11 cellular contexts compared by ENCODE assay signal in genomic region chr22:37982938-37983859, GRCh38. TPM values are rescaled to one million over a fixed set of nuclear protein-coding genes. Genes with fewer than 3 reads are reported as not detected.
DNase-seq lines count a peak whose midpoint lies in the region; ATAC-seq and TF ChIP-seq lines count a peak whose summit lies in the region.
"Had no signal": no experiment of that assay in that cellular context is flagged by ENCODE, and none has a peak within 500 bp of the region (broad histone marks: within the 10 kb centered on the region; RNA-seq: fewer than 3 reads in every experiment).

No MANE protein-coding gene starts in this region.

- intact Hi-C loops in heart left ventricle (cut with DNase I) (no loop called here), cardiac septum (cut with DNase I) (no loop called here)

- H3K4me3 ChIP-seq in heart left ventricle (peak overlapping the region in 6 of 12 donors; percentile 6 to 34 (median 14)), coronary artery (peak overlapping the region; percentile 34), kidney epithelial cell (ENCODE audit: low read depth, low read length) (no peak overlapping the region), tibial nerve (peak overlapping the region; percentile 43 to 70 (median 53))
- H3K4me3 ChIP-seq: SJSA1, spleen had no signal

- H3K9me3 ChIP-seq in heart left ventricle, result no peaks in the 10 kb centered on the region
- H3K9me3 ChIP-seq in tibial nerve, result no peaks in the 10 kb centered on the region
- H3K9me3 ChIP-seq: SJSA1, spleen had no signal

- 69 to 78% (median 71%) methylated on average over 73 to 84 of the region's 84 CpGs for WGBS in heart left ventricle, 4 donors
- 31 to 35% methylated on average over 22 to 65 of the region's 84 CpGs for WGBS in tibial nerve, 2 donors

- ATAC-seq in heart left ventricle, result no peak

- H3K27ac ChIP-seq in heart left ventricle (peak overlapping the region in 3 of 12 donors; percentile 5 to 67 (median 37)), coronary artery (peak overlapping the region in 1 of 2 donors; percentile 56), tibial nerve (peak overlapping the region; percentile 88 to 97 (median 92))
- H3K27ac ChIP-seq: SJSA1, spleen had no signal

- H3K27me3 ChIP-seq in heart left ventricle, result no peaks in the 10 kb centered on the region
- peaks cover 29% of the 10 kb centered on the region for H3K27me3 ChIP-seq in kidney epithelial cell (ENCODE audit: control insufficient read depth, insufficient read depth, low read length)
- no peaks in the 10 kb centered on the region for H3K27me3 ChIP-seq in tibial nerve
- H3K27me3 ChIP-seq: SJSA1, spleen had no signal

- peaks cover 0 to 17% (median 0%) of the 10 kb centered on the region in 12 donors for H3K4me1 ChIP-seq in heart left ventricle
- H3K4me1 ChIP-seq in tibial nerve, result peaks cover 0 to 11% (median 0%) of the 10 kb centered on the region in 4 donors
- H3K4me1 ChIP-seq: SJSA1, spleen had no signal

- peaks cover 0 to 8% (median 0%) of the 10 kb centered on the region in 9 donors for H3K36me3 ChIP-seq in heart left ventricle
- H3K36me3 ChIP-seq in kidney epithelial cell (ENCODE audit: control insufficient read depth, insufficient read depth, low read length), result no peaks in the 10 kb centered on the region
- H3K36me3 ChIP-seq in tibial nerve, result peaks cover 0 to 65% (median 0%) of the 10 kb centered on the region in 3 donors
- H3K36me3 ChIP-seq: SJSA1 had no signal

- TF ChIP-seq POLR2A in heart left ventricle (IDR thresholded peaks at IDR 0.05), result no peak
- no peak for TF ChIP-seq POLR2A in tibial nerve (IDR thresholded peaks at IDR 0.05)

- DNase-seq in heart left ventricle (no peak), cardiac septum (ENCODE audit: low spot score) (no peak), coronary artery (ENCODE audit: low spot score) (no peak), kidney epithelial cell (ENCODE audit: low read depth) (no peak), tibial nerve (ENCODE audit: low spot score in 2 of 2) (no peak), SIG-M5 treated with dmso at 0.1 percent for 504 hours (lab: John Stamatoyannopoulos, UW; ENCODE audit: unreplicated experiment) (no peak), mesenteric fat pad (ENCODE audit: low spot score) (no peak)
- DNase-seq in stimulated activated CD4-positive, alpha-beta T cell treated with anti-CD3 and anti-CD28 coated beads, Interleukin-4, amount 100 ng/mL, for 24 hours, result no peak
- DNase-seq: NCI-H446 treated with DMSO at 0.1 percent for 48 hours, spleen had no signal

- TF ChIP-seq CTCF in heart left ventricle (IDR thresholded peaks at IDR 0.05) (peak in 7 of 12 donors; percentile 16 to 26 (median 21)), coronary artery (IDR thresholded peaks at IDR 0.05) (no peak), kidney epithelial cell (IDR thresholded peaks at IDR 0.05; ENCODE audit: insufficient read depth, low read length, poor library complexity, severe bottlenecking) (peak; percentile 55), tibial nerve (IDR thresholded peaks at IDR 0.05) (peak; percentile 34 to 72 (median 66))

- TF ChIP-seq EP300 in tibial nerve (IDR thresholded peaks at IDR 0.05), result peak in 1 of 2 donors; percentile 59

RNA-seq across cellular contexts. Expression of gene SOX10, which starts 1.2 kb away (rescaled TPM):
- total RNA-seq in heart left ventricle, result 1 to 10 TPM in 5 of 9 donors, under 1 TPM in 4; 0.43 to 7.6 (median 1.1) TPM
- polyA plus RNA-seq in heart left ventricle, result 1 to 10 TPM in 1 of 2 donors, under 1 TPM in 1; 0.82 to 1.8 TPM
- total RNA-seq in cardiac septum, result 0.62 TPM
- not detected in 2 replicates for total RNA-seq in kidney epithelial cell
- total RNA-seq in tibial nerve, result 10 to 100 TPM; 59.9 to 94.0 (median 84.2) TPM
- total RNA-seq in mesenteric fat pad, result not detected
- total RNA-seq: SJSA1 had no signal

RNA-seq across cellular contexts. Expression of gene POLR2F, which starts 29.7 kb away (rescaled TPM):
- total RNA-seq in heart left ventricle (100 to 1,000 TPM in 1 of 9 donors, 10 to 100 TPM in 8; 60.7 to 120 (median 77.5) TPM), cardiac septum (50.5 TPM), kidney epithelial cell (77.9 and 79.8 TPM in 2 replicates), tibial nerve (100 to 1,000 TPM in 3 of 4 donors, 10 to 100 TPM in 1; 54.7 to 181 (median 120) TPM), mesenteric fat pad (56.9 TPM)
- polyA plus RNA-seq in heart left ventricle, result 100 to 1,000 TPM; 140 to 218 TPM

RNA-seq across cellular contexts. Expression of gene C22orf23, which starts 29.8 kb away (rescaled TPM):
- under 1 TPM in 7 of 9 donors, not detected in 2; 0.16 to 0.80 (median 0.44) TPM for total RNA-seq in heart left ventricle
- polyA plus RNA-seq in heart left ventricle, result under 1 TPM; 0.37 to 0.65 TPM
- 0.54 TPM for total RNA-seq in cardiac septum
- 0.75 TPM in 1 of 2 replicates, not detected in the other for total RNA-seq in kidney epithelial cell
- under 1 TPM in 1 of 4 donors, not detected in 3; 0.21 TPM for total RNA-seq in tibial nerve
- total RNA-seq in mesenteric fat pad, result not detected
- total RNA-seq: SJSA1, spleen had no signal

Comparison
In these comparisons a context has a peak if more than half of its experiments do, and no peak if none do; other contexts are left out.
1. RNA of gene SOX10, which starts 1.2 kb away (total RNA-seq): 59.9 to 94.0 TPM in tibial nerve; 0.43 to 7.6 TPM in heart left ventricle, 0.62 TPM in cardiac septum (single experiment), not detected in mesenteric fat pad (single experiment) and not detected in kidney epithelial cell; every median in the first group is over 4 times any median in the second.